In genomic region chr22:50260801-50261614, GRCh38 we compare ENCODE assay signal across 8 cellular contexts. TPM values are rescaled to one million over a fixed set of nuclear protein-coding genes. Genes with fewer than 3 reads are reported as not detected.
A peak's percentile ranks its signal among the peaks of the same experiment; 100 is the strongest.
DNase-seq lines count a peak whose midpoint lies in the region; ATAC-seq and TF ChIP-seq lines count a peak whose summit lies in the region.

No MANE protein-coding gene starts in this region.

- peak overlapping the region; percentile 60; the same call in 1 of the 2 replicates for H3K9ac ChIP-seq in KMS-11

- no peak for TF ChIP-seq CTCF in KMS-11 (conservative IDR thresholded peaks at IDR 0.05; ENCODE audit: low read depth, low read length)
- TF ChIP-seq CTCF in fibroblast of the aortic adventitia (IDR thresholded peaks at IDR 0.05; ENCODE audit: insufficient read depth, low read length): no peak
- TF ChIP-seq CTCF in omental fat pad (IDR thresholded peaks at IDR 0.05): no peak

- H4K20me1 ChIP-seq in KMS-11 (ENCODE audit: insufficient read depth): no peaks in the 10 kb centered on the region

- peak overlapping the region; percentile 50; the same call in 1 of the 2 replicates for H3K4me2 ChIP-seq in KMS-11

- peak; percentile 55 for ATAC-seq in activated CD8-positive, alpha-beta memory T cell treated with anti-CD3 and anti-CD28 coated beads, Interleukin-2, amount 10 ng/mL, durations not matched to agents 7 days and 5 days
- ATAC-seq in omental fat pad (ENCODE audit: low FRiP score) (peak; percentile 25), HG03571 (IDR thresholded peaks at IDR 0.05; ENCODE audit: unreplicated experiment) (no peak), HG02884 (IDR thresholded peaks at IDR 0.05; ENCODE audit: unreplicated experiment) (no peak)

- peaks cover 6% of the 10 kb centered on the region for H3K27me3 Mint-ChIP-seq in activated CD8-positive, alpha-beta memory T cell treated with anti-CD3 and anti-CD28 coated beads, Interleukin-2, amount 10 ng/mL, durations not matched to agents 7 days and 5 days

- no peaks in the 10 kb centered on the region for H3K36me3 Mint-ChIP-seq in activated CD8-positive, alpha-beta memory T cell treated with anti-CD3 and anti-CD28 coated beads, Interleukin-2, amount 10 ng/mL, durations not matched to agents 7 days and 5 days

- no peak overlapping the region; the same call in 1 of the 2 replicates for H2AFZ ChIP-seq in KMS-11 (ENCODE audit: low read depth)

- no peak overlapping the region for H3K27ac Mint-ChIP-seq in activated CD8-positive, alpha-beta memory T cell treated with anti-CD3 and anti-CD28 coated beads, Interleukin-2, amount 10 ng/mL, durations not matched to agents 7 days and 5 days

- H3K9me3 Mint-ChIP-seq in activated CD8-positive, alpha-beta memory T cell treated with anti-CD3 and anti-CD28 coated beads, Interleukin-2, amount 10 ng/mL, durations not matched to agents 7 days and 5 days (ENCODE audit: low read depth): no peaks in the 10 kb centered on the region

- H3K4me3 Mint-ChIP-seq in activated CD8-positive, alpha-beta memory T cell treated with anti-CD3 and anti-CD28 coated beads, Interleukin-2, amount 10 ng/mL, durations not matched to agents 7 days and 5 days: peak overlapping the region; percentile 20

- H3K4me3 ChIP-seq in KMS-11 (IDR thresholded peaks at IDR 0.05; ENCODE audit: insufficient read depth, low read depth, low read length): no peak overlapping the region
- H3K4me3 ChIP-seq in fibroblast of the aortic adventitia (ENCODE audit: low read depth, low read length): peak overlapping the region; percentile 76

- H3K79me2 ChIP-seq in KMS-11 (ENCODE audit: insufficient read depth, low read depth): no peaks in the 10 kb centered on the region

- DNase-seq in NCI-H82 (lab: John Stamatoyannopoulos, UW) (peak; percentile 54), NCI-H82 treated with DMSO at 0.1 percent for 48 hours (lab: John Stamatoyannopoulos, UW; ENCODE audit: unreplicated experiment) (no peak), fibroblast of the aortic adventitia (ENCODE audit: low read depth) (peak; percentile 57), omental fat pad (ENCODE audit: low spot score) (no peak)
- DNase-seq in activated CD8-positive, alpha-beta memory T cell treated with anti-CD3 and anti-CD28 coated beads, Interleukin-2, amount 10 ng/mL, durations not matched to agents 7 days and 5 days: no peak

- peaks cover 10% of the 10 kb centered on the region for H3K4me1 ChIP-seq in KMS-11 (ENCODE audit: low read depth, poor library complexity, severe bottlenecking)

- H3K27ac ChIP-seq in KMS-11: no peak overlapping the region

- CTCF ChIA-PET in activated CD8-positive, alpha-beta memory T cell treated with anti-CD3 and anti-CD28 coated beads, Interleukin-2, amount 10 ng/mL, durations not matched to agents 7 days and 5 days (lab: Charles Lee): interaction anchor here (1.3 to 2.1 kb wide), 3 partner anchors 10 to 81 kb away, joined by 4 to 8 read pairs (median 5); partner anchors contain the start of gene HDAC10

- no peaks in the 10 kb centered on the region for H3K27me3 ChIP-seq in KMS-11 (ENCODE audit: insufficient read depth, low read depth)

- peaks cover 6% of the 10 kb centered on the region for H3K4me1 Mint-ChIP-seq in activated CD8-positive, alpha-beta memory T cell treated with anti-CD3 and anti-CD28 coated beads, Interleukin-2, amount 10 ng/mL, durations not matched to agents 7 days and 5 days

- no peaks in the 10 kb centered on the region for H3K36me3 ChIP-seq in KMS-11 (ENCODE audit: insufficient read depth)

RNA-seq across cellular contexts. Expression of gene MAPK12, which starts 0.5 kb away (rescaled TPM):
- 10 to 100 TPM; 13.9 to 15.8 TPM for total RNA-seq in activated CD8-positive, alpha-beta memory T cell treated with anti-CD3 and anti-CD28 coated beads, Interleukin-2, amount 10 ng/mL, durations not matched to agents 7 days and 5 days
- total RNA-seq in fibroblast of the aortic adventitia (ENCODE audit: low replicate concordance): 28.0 and 35.5 TPM in 2 replicates
- total RNA-seq in omental fat pad: 10 to 100 TPM in 3 of 4 donors, 1 to 10 TPM in 1; 7.9 to 31.1 (median 17.8) TPM

RNA-seq across cellular contexts. Expression of gene MAPK11, which starts 9.2 kb away (rescaled TPM):
- 10 to 100 TPM; 16.5 to 18.5 TPM for total RNA-seq in activated CD8-positive, alpha-beta memory T cell treated with anti-CD3 and anti-CD28 coated beads, Interleukin-2, amount 10 ng/mL, durations not matched to agents 7 days and 5 days
- 3.0 and 5.8 TPM in 2 replicates for total RNA-seq in fibroblast of the aortic adventitia (ENCODE audit: low replicate concordance)
- 10 to 100 TPM; 12.1 to 38.9 (median 20.4) TPM for total RNA-seq in omental fat pad

RNA-seq across cellular contexts. Expression of gene HDAC10, which starts 9.9 kb away (rescaled TPM):
- total RNA-seq in activated CD8-positive, alpha-beta memory T cell treated with anti-CD3 and anti-CD28 coated beads, Interleukin-2, amount 10 ng/mL, durations not matched to agents 7 days and 5 days: 10 to 100 TPM; 75.2 to 96.3 TPM
- 15.4 and 26.7 TPM in 2 replicates for total RNA-seq in fibroblast of the aortic adventitia (ENCODE audit: low replicate concordance)
- total RNA-seq in omental fat pad: 10 to 100 TPM; 18.4 to 53.8 (median 23.6) TPM

RNA-seq across cellular contexts. Expression of gene TUBGCP6, which starts 16.2 kb away (rescaled TPM):
- total RNA-seq in activated CD8-positive, alpha-beta memory T cell treated with anti-CD3 and anti-CD28 coated beads, Interleukin-2, amount 10 ng/mL, durations not matched to agents 7 days and 5 days: 10 to 100 TPM; 60.9 to 72.0 TPM
- 23.6 and 39.7 TPM in 2 replicates for total RNA-seq in fibroblast of the aortic adventitia (ENCODE audit: low replicate concordance)
- total RNA-seq in omental fat pad: 10 to 100 TPM; 32.7 to 52.2 (median 33.5) TPM

RNA-seq across cellular contexts. Expression of gene PLXNB2, which starts 46.4 kb away (rescaled TPM):
- total RNA-seq in activated CD8-positive, alpha-beta memory T cell treated with anti-CD3 and anti-CD28 coated beads, Interleukin-2, amount 10 ng/mL, durations not matched to agents 7 days and 5 days: 10 to 100 TPM; 23.4 to 26.6 TPM
- total RNA-seq in fibroblast of the aortic adventitia (ENCODE audit: low replicate concordance): 130 and 218 TPM in 2 replicates
- total RNA-seq in omental fat pad: 100 to 1,000 TPM in 3 of 4 donors, 10 to 100 TPM in 1; 91.4 to 130 (median 115) TPM

Comparison
In these comparisons a context has a peak if more than half of its experiments do, and no peak if none do; other contexts are left out.
1. DNase-seq: peak in NCI-H82 (single experiment) and fibroblast of the aortic adventitia (single experiment); none in NCI-H82 treated with DMSO at 0.1 percent for 48 hours (single experiment), activated CD8-positive, alpha-beta memory T cell treated with anti-CD3 and anti-CD28 coated beads, Interleukin-2, amount 10 ng/mL, durations not matched to agents 7 days and 5 days (single experiment) and omental fat pad (single experiment).
2. ATAC-seq: peak in activated CD8-positive, alpha-beta memory T cell treated with anti-CD3 and anti-CD28 coated beads, Interleukin-2, amount 10 ng/mL, durations not matched to agents 7 days and 5 days (single experiment) and omental fat pad (single experiment); none in HG03571 (single experiment) and HG02884 (single experiment).